In the genomic region with DNA sequence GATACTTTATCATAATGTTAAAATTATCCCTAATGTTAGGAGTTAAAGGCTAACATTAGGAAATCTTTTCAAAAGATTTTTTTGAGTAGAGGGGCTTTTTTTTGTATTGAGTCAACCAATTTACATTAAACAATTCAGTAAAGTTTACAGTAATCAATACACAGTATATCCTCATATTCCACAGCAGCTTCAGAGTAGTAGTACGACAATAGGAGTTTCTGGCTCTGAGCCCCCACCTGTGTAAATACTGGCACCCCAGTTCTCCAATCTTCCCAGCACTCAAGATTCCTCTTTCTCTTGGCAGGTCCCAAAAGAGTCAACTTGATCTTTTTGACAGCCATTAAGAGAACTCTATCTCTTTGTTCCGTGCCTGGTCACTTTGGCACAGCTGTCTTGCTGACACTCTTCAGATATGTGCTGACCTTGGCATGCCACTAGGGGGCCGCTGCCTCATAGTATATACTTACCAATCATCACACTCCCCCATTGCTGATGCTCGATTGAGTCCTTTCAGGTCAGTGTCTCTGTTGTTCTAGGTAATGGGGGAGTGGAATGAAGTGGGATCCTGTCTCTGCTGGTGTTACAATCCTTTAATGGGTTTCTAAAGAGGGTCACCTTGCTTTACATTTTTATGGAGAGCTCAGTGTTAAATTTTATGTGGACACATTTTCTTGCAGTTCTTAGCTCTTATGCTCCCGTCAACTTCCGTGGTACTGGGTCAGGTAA, we compare ENCODE assay signal across 8 cellular contexts. TPM values are rescaled to one million over a fixed set of nuclear protein-coding genes. Genes with fewer than 3 reads are reported as not detected.
DNase-seq lines count a peak whose midpoint lies in the region; ATAC-seq and TF ChIP-seq lines count a peak whose summit lies in the region.

No MANE protein-coding gene starts in this region.

- H3K27me3 ChIP-seq in HAP-1 (ENCODE audit: low read depth) = no peaks in the 10 kb centered on the region
- no peaks in the 10 kb centered on the region for H3K27me3 ChIP-seq in heart right ventricle

- H3K4me1 ChIP-seq in HAP-1 (no peaks in the 10 kb centered on the region), heart right ventricle (peaks cover 0 to 28% (median 10%) of the 10 kb centered on the region in 9 donors)

- H3K9me3 ChIP-seq in HAP-1 = no peaks in the 10 kb centered on the region
- no peaks in the 10 kb centered on the region for H3K9me3 ChIP-seq in heart right ventricle

- peaks cover 13% of the 10 kb centered on the region for H3K4me1 Mint-ChIP-seq in activated naive CD8-positive, alpha-beta T cell treated with anti-CD3 and anti-CD28 coated beads for 36 hours

- intact Hi-C loops in heart right ventricle (cut with DNase I) = loop anchor here in 8 of 10 donors (2.0 to 10.0 kb wide), 5 partner anchors 60 to 110 kb away; a partner anchor contains a TSS

- no peak overlapping the region for H3K4me3 Mint-ChIP-seq in activated naive CD8-positive, alpha-beta T cell treated with anti-CD3 and anti-CD28 coated beads for 36 hours

- in situ Hi-C loops in HAP-1 (cut with MboI; ENCODE audit: low sequenced_read_pairs) = no loop called here

- no peaks in the 10 kb centered on the region for H3K27me3 Mint-ChIP-seq in activated naive CD8-positive, alpha-beta T cell treated with anti-CD3 and anti-CD28 coated beads for 36 hours

- H3K9me3 Mint-ChIP-seq in activated naive CD8-positive, alpha-beta T cell treated with anti-CD3 and anti-CD28 coated beads for 36 hours = no peaks in the 10 kb centered on the region

- no peak overlapping the region for H3K27ac ChIP-seq in heart right ventricle

- DNase-seq in HAP-1 (ENCODE audit: low spot score in 2 of 2) (peak; percentile 67 to 84), M059J (ENCODE audit: low read depth) (peak; percentile 56), heart right ventricle (peak; percentile 70 to 82), renal cortical epithelial cell (ENCODE audit: low read depth) (peak; percentile 67), middle frontal gyrus (ENCODE audit: extremely low spot score, low spot score) (no peak)
- peak; percentile 58 for DNase-seq in activated naive CD8-positive, alpha-beta T cell treated with anti-CD3 and anti-CD28 coated beads for 36 hours

- WGBS in heart right ventricle, 2 donors = 34% methylated on average over 6 of the region's 6 CpGs

- no peaks in the 10 kb centered on the region for H3K36me3 Mint-ChIP-seq in activated naive CD8-positive, alpha-beta T cell treated with anti-CD3 and anti-CD28 coated beads for 36 hours

- no peak overlapping the region for H3K4me3 ChIP-seq in HAP-1
- no peak overlapping the region for H3K4me3 ChIP-seq in heart right ventricle

- H3K36me3 ChIP-seq in HAP-1 (replicated peaks) = no peaks in the 10 kb centered on the region
- H3K36me3 ChIP-seq in heart right ventricle = no peaks in the 10 kb centered on the region

- peak; percentile 100 for ATAC-seq in SK-N-SH treated with all-trans-retinoic acid at 6 μM for 48 hours
- peak; percentile 92 to 98 (median 96) for ATAC-seq in heart right ventricle

- H3K27ac Mint-ChIP-seq in activated naive CD8-positive, alpha-beta T cell treated with anti-CD3 and anti-CD28 coated beads for 36 hours = no peak overlapping the region

- TF ChIP-seq CTCF in GM12801 (IDR thresholded peaks at IDR 0.05; ENCODE audit: extremely low read depth, insufficient read length) (peak; percentile 72), heart right ventricle (IDR thresholded peaks at IDR 0.05) (peak; percentile 71 to 93 (median 86))

TF ChIP-seq in SK-N-SH treated with all-trans-retinoic acid at 6 μM for 48 hours, 23 proteins besides CTCF, POLR2A, EP300 and RAD21:
- TF ChIP-seq ARNTL (CRISPR knock-in tag; IDR thresholded peaks at IDR 0.05; ENCODE audit: borderline replicate concordance, low read depth) = no peak
- TF ChIP-seq TOX (CRISPR knock-in tag; IDR thresholded peaks at IDR 0.05; ENCODE audit: borderline replicate concordance) = no peak
- no peak for TF ChIP-seq TCF4 (CRISPR knock-in tag; IDR thresholded peaks at IDR 0.05; ENCODE audit: borderline replicate concordance)
- no peak for TF ChIP-seq RARB (CRISPR knock-in tag; IDR thresholded peaks at IDR 0.05)
- TF ChIP-seq PPARA (CRISPR knock-in tag; IDR thresholded peaks at IDR 0.05; ENCODE audit: borderline replicate concordance) = no peak
- TF ChIP-seq BACH2 (CRISPR knock-in tag; IDR thresholded peaks at IDR 0.05; ENCODE audit: borderline replicate concordance) = no peak
- no peak for TF ChIP-seq ZNF8 (CRISPR knock-in tag; IDR thresholded peaks at IDR 0.05)

RNA-seq across cellular contexts. Expression of a gene that starts 19.5 kb away (rescaled TPM):
- total RNA-seq in M059J (2014; rRNA removed; shearing (Covaris generic)) = 99.7 and 112 TPM in 2 replicates
- total RNA-seq in activated naive CD8-positive, alpha-beta T cell treated with anti-CD3 and anti-CD28 coated beads for 36 hours = 100 to 1,000 TPM; 230 to 237 TPM
- total RNA-seq in heart right ventricle (100 to 1,000 TPM; 223 to 354 (median 306) TPM), renal cortical epithelial cell (122 and 354 TPM in 2 replicates)
- 100 to 1,000 TPM in 1 of 2 donors, 10 to 100 TPM in 1; 30.8 to 135 TPM for polyA plus RNA-seq in heart right ventricle
